ENCODE assay signal across 14 cellular contexts in genomic region chr16:7731121-7731520, GRCh38.
A peak's percentile ranks its signal among the peaks of the same experiment; 100 is the strongest.
DNase-seq lines count a peak whose midpoint lies in the region; ATAC-seq, FAIRE-seq and TF ChIP-seq lines count a peak whose summit lies in the region.
"Had no signal": no experiment of that assay in that cellular context is flagged by ENCODE, and none has a peak within 500 bp of the region (broad histone marks: within the 10 kb centered on the region; RNA-seq: fewer than 3 reads in every experiment).

No MANE protein-coding gene starts in this region.

- H3K9me3 ChIP-seq in mammary epithelial cell (replicated peaks; ENCODE audit: insufficient read depth, low read length), result peaks cover 12% of the 10 kb centered on the region
- H3K9me3 ChIP-seq: BLaER1 had no signal

- no peaks in the 10 kb centered on the region for H3K4me1 Mint-ChIP-seq in MCF 10A (ENCODE audit: insufficient read depth, unreplicated experiment)
- H3K4me1 Mint-ChIP-seq: CD4-positive, CD25-positive, alpha-beta regulatory T cell; H9; IgD-negative memory B cell had no signal

- no peak for FAIRE-seq in GM12891 (lab: Jason Lieb, UNC)
- FAIRE-seq: GM12878 had no signal

- under 1% methylated on average over 6 of the region's 6 CpGs for WGBS in mammary epithelial cell (ENCODE audit: low coverage, missing lambda C conversion rate)

- TF ChIP-seq CTCF in MCF 10A (IDR thresholded peaks at IDR 0.05; ENCODE audit: unreplicated experiment) (no peak), mammary epithelial cell (conservative IDR thresholded peaks at IDR 0.05 in 1 of 2, IDR thresholded peaks at IDR 0.05 in 1 of 2; ENCODE audit: extremely low read depth in 1 of 2, insufficient read depth in 1 of 2, low read depth in 1 of 2, low read length in 2 of 2) (no peak)

- H3K79me2 ChIP-seq in mammary epithelial cell (ENCODE audit: insufficient read depth, low read length), result no peaks in the 10 kb centered on the region

- no TSS peak for BruUV-seq in MCF 10A (replicated peaks; lab: Mats Ljungman, UMichigan)
- BruUV-seq in mammary epithelial cell (replicated peaks; lab: Mats Ljungman, UMichigan), result no TSS peak

- no peak overlapping the region for H3K9ac ChIP-seq in mammary epithelial cell (ENCODE audit: insufficient read depth, low read length)
- H3K9ac ChIP-seq: BLaER1 had no signal

- no peak for DNase-seq in MCF 10A (ENCODE audit: unreplicated experiment)
- no peak for DNase-seq in mammary epithelial cell
- DNase-seq in globus pallidus (ENCODE audit: low spot score), result peak; percentile 16
- no peak for DNase-seq in sciatic nerve (ENCODE audit: low spot score)
- no peak for DNase-seq in GM12891 (ENCODE audit: insufficient read length, low spot score)
- DNase-seq: CD4-positive, CD25-positive, alpha-beta regulatory T cell; GOT3; H9 had no signal

- in situ Hi-C loops in mammary epithelial cell (cut with MboI; ENCODE audit: low sequenced_read_pairs in 2 of 2), result no loop called here

- H3K27ac ChIP-seq in mammary epithelial cell (ENCODE audit: insufficient read depth, low read depth, low read length), result no peak overlapping the region
- H3K27ac ChIP-seq: 22Rv1, BLaER1 had no signal

- dilution Hi-C loops in mammary epithelial cell (cut with HindIII; ENCODE audit: low sequenced_read_pairs), result no loop called here

- no peak overlapping the region for H3K4me3 ChIP-seq in mammary epithelial cell (replicated peaks in 1 of 3; ENCODE audit: insufficient read depth in 1 of 3, low read depth in 2 of 3, low read length in 3 of 3)
- H3K4me3 ChIP-seq: BLaER1, GM12878 had no signal

- ATAC-seq in sciatic nerve (peak; percentile 65), HG03175 (IDR thresholded peaks at IDR 0.05; ENCODE audit: unreplicated experiment) (no peak), GM21528 (IDR thresholded peaks at IDR 0.05; ENCODE audit: low FRiP score, unreplicated experiment) (no peak)
- ATAC-seq: GM12878 had no signal

- H3K4me3 Mint-ChIP-seq in MCF 10A (ENCODE audit: unreplicated experiment), result peak overlapping the region; percentile 48
- H3K4me3 Mint-ChIP-seq: CD4-positive, CD25-positive, alpha-beta regulatory T cell; H9; IgD-negative memory B cell had no signal

- H3K27ac Mint-ChIP-seq in MCF 10A (ENCODE audit: low read depth, unreplicated experiment), result no peak overlapping the region
- H3K27ac Mint-ChIP-seq: CD4-positive, CD25-positive, alpha-beta regulatory T cell; H9; IgD-negative memory B cell had no signal

- no peaks in the 10 kb centered on the region for H3K27me3 Mint-ChIP-seq in MCF 10A (ENCODE audit: insufficient read depth, unreplicated experiment)
- H3K27me3 Mint-ChIP-seq: CD4-positive, CD25-positive, alpha-beta regulatory T cell; IgD-negative memory B cell had no signal

- CTCF ChIA-PET in MCF 10A (lab: Yijun Ruan, JAX) (no interaction called here), mammary epithelial cell (lab: Charles Lee; ENCODE audit: low non-redundant PET) (no interaction called here)

- H3K27me3 ChIP-seq in mammary epithelial cell (ENCODE audit: insufficient read depth, low read length), result no peaks in the 10 kb centered on the region
- H3K27me3 ChIP-seq: BLaER1 had no signal

- H3K36me3 ChIP-seq in mammary epithelial cell (ENCODE audit: insufficient read depth, low read length), result no peaks in the 10 kb centered on the region
- H3K36me3 ChIP-seq: BLaER1 had no signal

- H3K9me3 Mint-ChIP-seq in MCF 10A (ENCODE audit: unreplicated experiment), result peaks cover 8% of the 10 kb centered on the region
- H3K9me3 Mint-ChIP-seq: H9 had no signal

- H3K4me1 ChIP-seq in mammary epithelial cell (ENCODE audit: insufficient read depth, low read length), result no peaks in the 10 kb centered on the region

- no peak overlapping the region for H3K4me2 ChIP-seq in mammary epithelial cell (ENCODE audit: insufficient read depth, low read depth, low read length)
- H3K4me2 ChIP-seq: BLaER1 had no signal

- intact Hi-C loops in MCF 10A (cut with micrococcal nuclease) (no loop called here), mammary epithelial cell (cut with micrococcal nuclease) (no loop called here), sciatic nerve (cut with DNase I) (no loop called here)

- H3K36me3 Mint-ChIP-seq in MCF 10A (ENCODE audit: insufficient read depth, unreplicated experiment), result no peaks in the 10 kb centered on the region
- H3K36me3 Mint-ChIP-seq: CD4-positive, CD25-positive, alpha-beta regulatory T cell had no signal

- no peak overlapping the region for H2AFZ ChIP-seq in mammary epithelial cell (ENCODE audit: low read depth, low read length)

- no peaks in the 10 kb centered on the region for H4K20me1 ChIP-seq in mammary epithelial cell (ENCODE audit: insufficient read depth, low read length)
- H4K20me1 ChIP-seq: BLaER1 had no signal

- TF ChIP-seq POLR2A in GM12891 (IDR thresholded peaks at IDR 0.05; ENCODE audit: low read depth, low read length), result no peak

- POLR2A ChIA-PET in MCF 10A (lab: Yijun Ruan, JAX), result no interaction called here

TF ChIP-seq in GM12891, 5 proteins besides CTCF, POLR2A, EP300 and RAD21:
- TF ChIP-seq PAX5 (IDR thresholded peaks at IDR 0.05; ENCODE audit: insufficient read depth, low read length, severe bottlenecking) (no peak), POLR2AphosphoS5 (IDR thresholded peaks at IDR 0.05; ENCODE audit: low read depth, low read length) (no peak), TAF1 (IDR thresholded peaks at IDR 0.05; ENCODE audit: low read depth, low read length) (no peak), SPI1 (IDR thresholded peaks at IDR 0.05; ENCODE audit: low read depth, low read length) (no peak), POU2F2 (IDR thresholded peaks at IDR 0.05; ENCODE audit: low read depth, low read length) (no peak)
